2 cellular contexts compared by ENCODE assay signal in the genomic region with DNA sequence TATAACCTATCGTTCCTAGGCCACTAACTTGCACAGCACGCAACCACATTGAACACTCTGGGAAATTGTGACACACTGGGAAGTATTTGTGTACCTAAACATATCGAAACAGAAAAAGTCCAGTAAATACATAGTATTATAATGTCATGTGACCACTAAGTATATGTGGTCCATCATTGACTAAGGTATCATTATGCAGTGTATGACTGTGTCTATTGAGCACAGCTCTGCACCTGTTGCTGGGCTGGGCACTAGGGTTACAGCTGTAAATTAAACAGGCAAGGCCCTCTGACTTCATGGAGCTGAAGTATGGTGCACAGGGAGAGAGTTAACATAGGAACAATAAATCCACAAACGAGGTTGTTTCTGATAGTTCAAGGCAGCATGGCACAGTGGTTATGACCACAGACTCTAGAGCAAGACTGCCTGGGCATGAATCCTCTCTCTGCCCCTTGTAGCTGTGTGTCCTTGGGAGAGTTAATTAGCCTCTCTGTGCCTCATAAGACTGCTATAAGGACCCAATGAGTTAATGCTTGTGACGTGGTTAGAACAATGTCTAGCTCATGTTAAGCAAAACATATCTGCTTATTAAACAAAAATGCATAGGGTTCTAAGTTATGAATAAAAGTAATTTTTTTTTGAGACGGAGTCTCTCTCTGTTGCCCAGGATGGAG.
TF ChIP-seq lines count a peak whose summit lies in the region.

No MANE protein-coding gene starts in this region.

TF ChIP-seq in HepG2, 621 proteins besides CTCF, POLR2A, EP300 and RAD21:
- TF ChIP-seq MAFK (conservative IDR thresholded peaks at IDR 0.05 in 1 of 2, IDR thresholded peaks at IDR 0.05 in 1 of 2; ENCODE audit: low read length in 2 of 2) (no peak), ZNF768 (CRISPR knock-in tag; IDR thresholded peaks at IDR 0.05) (peak; percentile 71; the same call in 1 of the 2 replicates)

TF ChIP-seq in K562, 482 proteins besides CTCF, POLR2A, EP300 and RAD21:
- TF ChIP-seq BCOR (IDR thresholded peaks at IDR 0.05) (peak; percentile 35; the same call in 1 of the 2 replicates), ESRRB (CRISPR knock-in tag; IDR thresholded peaks at IDR 0.05; ENCODE audit: borderline replicate concordance) (no peak), RBM25 (IDR thresholded peaks at IDR 0.05; ENCODE audit: low read depth, low read length, severe bottlenecking) (peak; percentile 83), ZFP36 (IDR thresholded peaks at IDR 0.05; ENCODE audit: low read depth, low read length, partially characterized antibody) (peak; percentile 50), TFE3 (CRISPR knock-in tag; IDR thresholded peaks at IDR 0.05) (peak; percentile 76)
- TF ChIP-seq, protein P1, sequence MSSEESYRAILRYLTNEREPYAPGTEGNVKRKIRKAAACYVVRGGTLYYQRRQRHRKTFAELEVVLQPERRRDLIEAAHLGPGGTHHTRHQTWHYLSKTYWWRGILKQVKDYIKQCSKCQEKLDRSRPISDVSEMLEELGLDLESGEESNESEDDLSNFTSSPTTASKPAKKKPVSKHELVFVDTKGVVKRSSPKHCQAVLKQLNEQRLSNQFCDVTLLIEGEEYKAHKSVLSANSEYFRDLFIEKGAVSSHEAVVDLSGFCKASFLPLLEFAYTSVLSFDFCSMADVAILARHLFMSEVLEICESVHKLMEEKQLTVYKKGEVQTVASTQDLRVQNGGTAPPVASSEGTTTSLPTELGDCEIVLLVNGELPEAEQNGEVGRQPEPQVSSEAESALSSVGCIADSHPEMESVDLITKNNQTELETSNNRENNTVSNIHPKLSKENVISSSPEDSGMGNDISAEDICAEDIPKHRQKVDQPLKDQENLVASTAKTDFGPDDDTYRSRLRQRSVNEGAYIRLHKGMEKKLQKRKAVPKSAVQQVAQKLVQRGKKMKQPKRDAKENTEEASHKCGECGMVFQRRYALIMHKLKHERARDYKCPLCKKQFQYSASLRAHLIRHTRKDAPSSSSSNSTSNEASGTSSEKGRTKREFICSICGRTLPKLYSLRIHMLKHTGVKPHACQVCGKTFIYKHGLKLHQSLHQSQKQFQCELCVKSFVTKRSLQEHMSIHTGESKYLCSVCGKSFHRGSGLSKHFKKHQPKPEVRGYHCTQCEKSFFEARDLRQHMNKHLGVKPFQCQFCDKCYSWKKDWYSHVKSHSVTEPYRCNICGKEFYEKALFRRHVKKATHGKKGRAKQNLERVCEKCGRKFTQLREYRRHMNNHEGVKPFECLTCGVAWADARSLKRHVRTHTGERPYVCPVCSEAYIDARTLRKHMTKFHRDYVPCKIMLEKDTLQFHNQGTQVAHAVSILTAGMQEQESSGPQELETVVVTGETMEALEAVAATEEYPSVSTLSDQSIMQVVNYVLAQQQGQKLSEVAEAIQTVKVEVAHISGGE (CRISPR knock-in tag; IDR thresholded peaks at IDR 0.05) = peak in 1 of 3 experiments; percentile 62; a peak in 2 of 6 replicates
- TF ChIP-seq, protein P2, sequence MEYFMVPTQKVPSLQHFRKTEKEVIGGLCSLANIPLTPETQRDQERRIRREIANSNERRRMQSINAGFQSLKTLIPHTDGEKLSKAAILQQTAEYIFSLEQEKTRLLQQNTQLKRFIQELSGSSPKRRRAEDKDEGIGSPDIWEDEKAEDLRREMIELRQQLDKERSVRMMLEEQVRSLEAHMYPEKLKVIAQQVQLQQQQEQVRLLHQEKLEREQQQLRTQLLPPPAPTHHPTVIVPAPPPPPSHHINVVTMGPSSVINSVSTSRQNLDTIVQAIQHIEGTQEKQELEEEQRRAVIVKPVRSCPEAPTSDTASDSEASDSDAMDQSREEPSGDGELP (CRISPR knock-in tag; IDR thresholded peaks at IDR 0.05; ENCODE audit: borderline replicate concordance) = no peak
